Comparison of ENCODE assay signal across 1 cellular context in genomic region chr2:241088376-241088775, GRCh38.
TF ChIP-seq lines count a peak whose summit lies in the region.

No MANE protein-coding gene starts in this region.

TF ChIP-seq in GM12878, 131 proteins besides CTCF, POLR2A, EP300 and RAD21 (continued from another document):
- TF ChIP-seq, protein P1, sequence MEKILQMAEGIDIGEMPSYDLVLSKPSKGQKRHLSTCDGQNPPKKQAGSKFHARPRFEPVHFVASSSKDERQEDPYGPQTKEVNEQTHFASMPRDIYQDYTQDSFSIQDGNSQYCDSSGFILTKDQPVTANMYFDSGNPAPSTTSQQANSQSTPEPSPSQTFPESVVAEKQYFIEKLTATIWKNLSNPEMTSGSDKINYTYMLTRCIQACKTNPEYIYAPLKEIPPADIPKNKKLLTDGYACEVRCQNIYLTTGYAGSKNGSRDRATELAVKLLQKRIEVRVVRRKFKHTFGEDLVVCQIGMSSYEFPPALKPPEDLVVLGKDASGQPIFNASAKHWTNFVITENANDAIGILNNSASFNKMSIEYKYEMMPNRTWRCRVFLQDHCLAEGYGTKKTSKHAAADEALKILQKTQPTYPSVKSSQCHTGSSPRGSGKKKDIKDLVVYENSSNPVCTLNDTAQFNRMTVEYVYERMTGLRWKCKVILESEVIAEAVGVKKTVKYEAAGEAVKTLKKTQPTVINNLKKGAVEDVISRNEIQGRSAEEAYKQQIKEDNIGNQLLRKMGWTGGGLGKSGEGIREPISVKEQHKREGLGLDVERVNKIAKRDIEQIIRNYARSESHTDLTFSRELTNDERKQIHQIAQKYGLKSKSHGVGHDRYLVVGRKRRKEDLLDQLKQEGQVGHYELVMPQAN (conservative IDR thresholded peaks at IDR 0.05): no peak
- TF ChIP-seq KDM1A (IDR thresholded peaks at IDR 0.05; ENCODE audit: borderline replicate concordance) (no peak), ATF3 (IDR thresholded peaks at IDR 0.05; ENCODE audit: borderline replicate concordance, extremely low read depth, low read depth, low read length) (no peak), IKZF1 (conservative IDR thresholded peaks at IDR 0.05) (no peak), BHLHE40 (IDR thresholded peaks at IDR 0.05; ENCODE audit: borderline replicate concordance in 1 of 2, low read depth in 2 of 2, low read length in 1 of 2) (0 out of 4 replicates have a peak, but pooled peaks of 1 of the 2 experiments have one; percentile 6), SPI1 (IDR thresholded peaks at IDR 0.05; ENCODE audit: borderline replicate concordance, insufficient read depth, low read depth, low read length) (peak; percentile 5; the same call in 1 of the 2 replicates), ESRRA (IDR thresholded peaks at IDR 0.05; ENCODE audit: low read length) (no peak), CHD4 (IDR thresholded peaks at IDR 0.05) (no peak), ELK1 (IDR thresholded peaks at IDR 0.05; ENCODE audit: low read depth, low read length) (no peak), NR2F1 (conservative IDR thresholded peaks at IDR 0.05) (no peak), POLR2AphosphoS5 (IDR thresholded peaks at IDR 0.05; ENCODE audit: low read length) (no peak), PML (IDR thresholded peaks at IDR 0.05; ENCODE audit: low read length) (no peak), PKNOX1 (IDR thresholded peaks at IDR 0.05) (no peak), ASH2L (IDR thresholded peaks at IDR 0.05; ENCODE audit: borderline replicate concordance, low read depth) (no peak), NR2C1 (IDR thresholded peaks at IDR 0.05) (no peak), RELA (IDR thresholded peaks at IDR 0.05; ENCODE audit: borderline replicate concordance, partially characterized antibody) (no peak), RBBP5 (conservative IDR thresholded peaks at IDR 0.05) (no peak), E2F4 (IDR thresholded peaks at IDR 0.05; ENCODE audit: low read depth, low read length) (no peak), NRF1 (conservative IDR thresholded peaks at IDR 0.05; ENCODE audit: low read depth, low read length) (no peak), CREM (IDR thresholded peaks at IDR 0.05; ENCODE audit: low read depth) (no peak), BACH1 (IDR thresholded peaks at IDR 0.05; ENCODE audit: borderline replicate concordance) (no peak; the same call in 1 of the 2 replicates), CBX3 (IDR thresholded peaks at IDR 0.05; ENCODE audit: borderline replicate concordance, low read depth) (no peak), HSF1 (IDR thresholded peaks at IDR 0.05; ENCODE audit: low read depth, low read length) (no peak), TCF12 (IDR thresholded peaks at IDR 0.05; ENCODE audit: low read depth, low read length) (peak; percentile 69; the same call in 1 of the 2 replicates), ZBTB33 (IDR thresholded peaks at IDR 0.05) (no peak)
- TF ChIP-seq, protein P2, sequence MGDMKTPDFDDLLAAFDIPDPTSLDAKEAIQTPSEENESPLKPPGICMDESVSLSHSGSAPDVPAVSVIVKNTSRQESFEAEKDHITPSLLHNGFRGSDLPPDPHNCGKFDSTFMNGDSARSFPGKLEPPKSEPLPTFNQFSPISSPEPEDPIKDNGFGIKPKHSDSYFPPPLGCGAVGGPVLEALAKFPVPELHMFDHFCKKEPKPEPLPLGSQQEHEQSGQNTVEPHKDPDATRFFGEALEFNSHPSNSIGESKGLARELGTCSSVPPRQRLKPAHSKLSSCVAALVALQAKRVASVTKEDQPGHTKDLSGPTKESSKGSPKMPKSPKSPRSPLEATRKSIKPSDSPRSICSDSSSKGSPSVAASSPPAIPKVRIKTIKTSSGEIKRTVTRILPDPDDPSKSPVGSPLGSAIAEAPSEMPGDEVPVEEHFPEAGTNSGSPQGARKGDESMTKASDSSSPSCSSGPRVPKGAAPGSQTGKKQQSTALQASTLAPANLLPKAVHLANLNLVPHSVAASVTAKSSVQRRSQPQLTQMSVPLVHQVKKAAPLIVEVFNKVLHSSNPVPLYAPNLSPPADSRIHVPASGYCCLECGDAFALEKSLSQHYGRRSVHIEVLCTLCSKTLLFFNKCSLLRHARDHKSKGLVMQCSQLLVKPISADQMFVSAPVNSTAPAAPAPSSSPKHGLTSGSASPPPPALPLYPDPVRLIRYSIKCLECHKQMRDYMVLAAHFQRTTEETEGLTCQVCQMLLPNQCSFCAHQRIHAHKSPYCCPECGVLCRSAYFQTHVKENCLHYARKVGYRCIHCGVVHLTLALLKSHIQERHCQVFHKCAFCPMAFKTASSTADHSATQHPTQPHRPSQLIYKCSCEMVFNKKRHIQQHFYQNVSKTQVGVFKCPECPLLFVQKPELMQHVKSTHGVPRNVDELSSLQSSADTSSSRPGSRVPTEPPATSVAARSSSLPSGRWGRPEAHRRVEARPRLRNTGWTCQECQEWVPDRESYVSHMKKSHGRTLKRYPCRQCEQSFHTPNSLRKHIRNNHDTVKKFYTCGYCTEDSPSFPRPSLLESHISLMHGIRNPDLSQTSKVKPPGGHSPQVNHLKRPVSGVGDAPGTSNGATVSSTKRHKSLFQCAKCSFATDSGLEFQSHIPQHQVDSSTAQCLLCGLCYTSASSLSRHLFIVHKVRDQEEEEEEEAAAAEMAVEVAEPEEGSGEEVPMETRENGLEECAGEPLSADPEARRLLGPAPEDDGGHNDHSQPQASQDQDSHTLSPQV (IDR thresholded peaks at IDR 0.05): no peak
- TF ChIP-seq, protein P3, sequence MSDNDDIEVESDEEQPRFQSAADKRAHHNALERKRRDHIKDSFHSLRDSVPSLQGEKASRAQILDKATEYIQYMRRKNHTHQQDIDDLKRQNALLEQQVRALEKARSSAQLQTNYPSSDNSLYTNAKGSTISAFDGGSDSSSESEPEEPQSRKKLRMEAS (IDR thresholded peaks at IDR 0.05; ENCODE audit: low read depth, low read length): no peak
TF ChIP-seq in GM12878: peak in this region for 13.
